ENCODE assay signal across 27 cellular contexts in the genomic region with DNA sequence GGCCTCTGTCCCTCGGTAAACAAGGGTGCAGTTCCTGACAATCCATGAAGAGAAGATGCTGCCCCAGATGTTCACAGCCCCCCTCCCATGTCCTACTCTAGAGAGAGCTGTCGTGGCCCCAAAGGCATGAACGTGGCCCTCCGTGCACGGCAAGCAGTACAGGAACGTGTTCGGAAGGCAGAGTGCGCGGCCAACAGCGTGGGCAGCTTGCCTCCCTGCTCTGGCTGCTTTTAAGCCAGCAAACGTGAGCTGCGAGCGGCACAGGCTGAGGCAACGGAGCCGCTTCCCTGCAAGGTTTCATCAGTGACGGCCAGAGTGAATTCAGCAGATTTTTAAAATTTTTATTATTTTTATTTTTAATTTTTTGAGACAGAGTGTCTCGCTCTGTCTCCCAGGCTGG.
"Had no signal": no experiment of that assay in that cellular context is flagged by ENCODE, and none has a peak within 500 bp of the region (broad histone marks: within the 10 kb centered on the region; RNA-seq: fewer than 3 reads in every experiment).

No MANE protein-coding gene starts in this region.

- H3K4me1 Mint-ChIP-seq: activated CD4-positive, alpha-beta T cell treated with anti-CD3 and anti-CD28 coated beads, Interleukin-2, amount 10 ng/mL, durations not matched to agents 7 days and 5 days; activated naive CD8-positive, alpha-beta T cell treated with anti-CD3 and anti-CD28 coated beads, Interleukin-2, amount 10 ng/mL, durations not matched to agents 7 days and 5 days; T-cell had no signal

- H3K27me3 Mint-ChIP-seq: activated CD4-positive, alpha-beta memory T cell treated with anti-CD3 and anti-CD28 coated beads for 36 hours; activated CD4-positive, alpha-beta T cell treated with anti-CD3 and anti-CD28 coated beads, Interleukin-2, amount 10 ng/mL, durations not matched to agents 7 days and 5 days; activated naive CD8-positive, alpha-beta T cell treated with anti-CD3 and anti-CD28 coated beads, Interleukin-2, amount 10 ng/mL, durations not matched to agents 7 days and 5 days; T-cell had no signal

- H3K9me3 Mint-ChIP-seq: activated CD4-positive, alpha-beta memory T cell treated with anti-CD3 and anti-CD28 coated beads for 36 hours; activated CD4-positive, alpha-beta T cell treated with anti-CD3 and anti-CD28 coated beads, Interleukin-2, amount 10 ng/mL, durations not matched to agents 7 days and 5 days; activated naive CD8-positive, alpha-beta T cell treated with anti-CD3 and anti-CD28 coated beads, Interleukin-2, amount 10 ng/mL, durations not matched to agents 7 days and 5 days; T-cell had no signal

- DNase-seq: activated CD4-positive, alpha-beta memory T cell treated with anti-CD3 and anti-CD28 coated beads for 36 hours; activated CD4-positive, alpha-beta T cell treated with anti-CD3 and anti-CD28 coated beads, Interleukin-2, amount 10 ng/mL, durations not matched to agents 7 days and 5 days; activated CD4-positive, CD25-positive, alpha-beta regulatory T cell; activated naive CD4-positive, alpha-beta T cell treated with anti-CD3 and anti-CD28 coated beads, Interleukin-2, amount 50 U/mL, for 16 hours; activated naive CD8-positive, alpha-beta T cell treated with anti-CD3 and anti-CD28 coated beads, Interleukin-2, amount 10 ng/mL, durations not matched to agents 7 days and 5 days; activated T-cell treated with anti-CD3 and anti-CD28 coated beads, Interleukin-2, amount 50 U/mL, for 1 hour; adrenal gland; anterior cingulate cortex; cerebellar nuclear complex; MG63; NCI-H1105; NCI-H1436; NCI-H1694 treated with DMSO at 0.1 percent for 48 hours; NCI-H2029 treated with DMSO at 0.1 percent for 48 hours; NCI-H345; NCI-H510A; NCI-H526 treated with DMSO at 0.1 percent for 48 hours; NCI-H82; NK-92 treated with Interleukin-12 subunit alpha and Interleukin-12 subunit beta, amount 100 ng/mL, for 24 hours; OCI-M1; Peyer's patch; SIG-M5; T-cell; T-helper 2 cell; T1000 had no signal

- H3K9me3 ChIP-seq: adrenal gland, MG63, Peyer's patch had no signal

- H3K27ac ChIP-seq: adrenal gland, Peyer's patch, RWPE1 had no signal

- H3K36me3 ChIP-seq: adrenal gland, MG63, Peyer's patch had no signal

- H3K36me3 Mint-ChIP-seq: activated CD4-positive, alpha-beta memory T cell treated with anti-CD3 and anti-CD28 coated beads for 36 hours; activated naive CD8-positive, alpha-beta T cell treated with anti-CD3 and anti-CD28 coated beads, Interleukin-2, amount 10 ng/mL, durations not matched to agents 7 days and 5 days; T-cell had no signal

- H3K27me3 ChIP-seq: adrenal gland, MG63, Peyer's patch had no signal

- H3K4me1 ChIP-seq: adrenal gland had no signal

- H3K4me3 ChIP-seq: adrenal gland, MG63, Peyer's patch had no signal

- ATAC-seq: T-cell had no signal

- H3K4me3 Mint-ChIP-seq: activated CD4-positive, alpha-beta memory T cell treated with anti-CD3 and anti-CD28 coated beads for 36 hours; activated CD4-positive, alpha-beta T cell treated with anti-CD3 and anti-CD28 coated beads, Interleukin-2, amount 10 ng/mL, durations not matched to agents 7 days and 5 days; activated naive CD8-positive, alpha-beta T cell treated with anti-CD3 and anti-CD28 coated beads, Interleukin-2, amount 10 ng/mL, durations not matched to agents 7 days and 5 days; T-cell had no signal

- FAIRE-seq: TTC549 had no signal

- H3K27ac Mint-ChIP-seq: activated CD4-positive, alpha-beta memory T cell treated with anti-CD3 and anti-CD28 coated beads for 36 hours; activated CD4-positive, alpha-beta T cell treated with anti-CD3 and anti-CD28 coated beads, Interleukin-2, amount 10 ng/mL, durations not matched to agents 7 days and 5 days; activated naive CD8-positive, alpha-beta T cell treated with anti-CD3 and anti-CD28 coated beads, Interleukin-2, amount 10 ng/mL, durations not matched to agents 7 days and 5 days; T-cell had no signal
